In genomic region chr1:110555807-110556470, GRCh38 we compare ENCODE assay signal across 9 cellular contexts. TPM values are rescaled to one million over a fixed set of nuclear protein-coding genes. Genes with fewer than 3 reads are reported as not detected.
A peak's percentile ranks its signal among the peaks of the same experiment; 100 is the strongest.
DNase-seq lines count a peak whose midpoint lies in the region; ATAC-seq and TF ChIP-seq lines count a peak whose summit lies in the region.
"Had no signal": no experiment of that assay in that cellular context is flagged by ENCODE, and none has a peak within 500 bp of the region (broad histone marks: within the 10 kb centered on the region; RNA-seq: fewer than 3 reads in every experiment).

No MANE protein-coding gene starts in this region.

- H3K36me3 ChIP-seq in endodermal cell (ENCODE audit: control insufficient read depth, insufficient read depth, low read length) (no peaks in the 10 kb centered on the region), muscle layer of colon (ENCODE audit: insufficient read depth, low read length) (no peaks in the 10 kb centered on the region), uterus (no peaks in the 10 kb centered on the region)

- no peak overlapping the region for H3K9ac ChIP-seq in endodermal cell (ENCODE audit: extremely low read depth, low read length, poor library complexity, severe bottlenecking)
- H3K9ac ChIP-seq in muscle layer of colon (ENCODE audit: low read length) = no peak overlapping the region

- H3K4me3 ChIP-seq in endodermal cell (ENCODE audit: low read length) = peak overlapping the region; percentile 53
- peak overlapping the region; percentile 42 to 49 for H3K4me3 ChIP-seq in muscle layer of colon (ENCODE audit: low read depth in 1 of 2, low read length in 2 of 2)
- peak overlapping the region in 1 of 2 donors; percentile 18 for H3K4me3 ChIP-seq in uterus

- DNase-seq in activated T-cell treated with anti-CD3 and anti-CD28 coated beads, Interleukin-2, amount 50 U/mL, for 72 hours = no peak
- no peak for DNase-seq in activated T-cell treated with anti-CD3 and anti-CD28 coated beads, Interleukin-2, amount 50 U/mL, for 4 hours
- DNase-seq in endodermal cell (no peak), uterus (peak; percentile 22 to 40)
- no peak for DNase-seq in stimulated activated CD4-positive, alpha-beta T cell treated with anti-CD3 and anti-CD28 coated beads, Interleukin-12 subunit alpha, Interleukin-12 subunit beta, amount 100 ng/mL, for 4 hours
- no peak for DNase-seq in stimulated activated naive CD4-positive, alpha-beta T cell treated with Interleukin-2 at 50 U/mL for 16 hours (lab: John Stamatoyannopoulos, UW)

- no peak overlapping the region for H3K27ac Mint-ChIP-seq in activated T-cell treated with anti-CD3 and anti-CD28 coated beads, Interleukin-2, amount 50 U/mL, for 72 hours
- no peak overlapping the region for H3K27ac Mint-ChIP-seq in endodermal cell

- peaks cover 14% of the 10 kb centered on the region for H3K4me1 Mint-ChIP-seq in activated T-cell treated with anti-CD3 and anti-CD28 coated beads, Interleukin-2, amount 50 U/mL, for 72 hours (ENCODE audit: low read depth)
- no peaks in the 10 kb centered on the region for H3K4me1 Mint-ChIP-seq in activated T-cell treated with anti-CD3 and anti-CD28 coated beads, Interleukin-2, amount 50 U/mL, for 4 hours (ENCODE audit: low read depth)
- H3K4me1 Mint-ChIP-seq in endodermal cell = no peaks in the 10 kb centered on the region

- ATAC-seq in activated T-cell treated with anti-CD3 and anti-CD28 coated beads, Interleukin-2, amount 50 U/mL, for 72 hours (replicated peaks in 1 of 2) = no peak
- ATAC-seq in activated T-cell treated with anti-CD3 and anti-CD28 coated beads, Interleukin-2, amount 50 U/mL, for 4 hours = no peak
- no peak for ATAC-seq in HG02642 (IDR thresholded peaks at IDR 0.05; ENCODE audit: poor library complexity, unreplicated experiment)

- TF ChIP-seq CTCF in endodermal cell (conservative IDR thresholded peaks at IDR 0.05) = no peak
- TF ChIP-seq CTCF in uterus (IDR thresholded peaks at IDR 0.05) = no peak

- H3K27me3 Mint-ChIP-seq in activated T-cell treated with anti-CD3 and anti-CD28 coated beads, Interleukin-2, amount 50 U/mL, for 72 hours (ENCODE audit: low read depth) = peaks cover 48% of the 10 kb centered on the region
- H3K27me3 Mint-ChIP-seq in activated T-cell treated with anti-CD3 and anti-CD28 coated beads, Interleukin-2, amount 50 U/mL, for 4 hours (ENCODE audit: low read depth) = peaks cover 45% of the 10 kb centered on the region
- H3K27me3 Mint-ChIP-seq in endodermal cell (ENCODE audit: insufficient read depth) = peaks cover 81% of the 10 kb centered on the region

- H3K9me3 Mint-ChIP-seq in activated T-cell treated with anti-CD3 and anti-CD28 coated beads, Interleukin-2, amount 50 U/mL, for 72 hours = no peaks in the 10 kb centered on the region
- no peaks in the 10 kb centered on the region for H3K9me3 Mint-ChIP-seq in activated T-cell treated with anti-CD3 and anti-CD28 coated beads, Interleukin-2, amount 50 U/mL, for 4 hours
- H3K9me3 Mint-ChIP-seq in endodermal cell = no peaks in the 10 kb centered on the region

- no peaks in the 10 kb centered on the region for H3K36me3 Mint-ChIP-seq in activated T-cell treated with anti-CD3 and anti-CD28 coated beads, Interleukin-2, amount 50 U/mL, for 72 hours (ENCODE audit: insufficient read depth in 2 of 2)
- H3K36me3 Mint-ChIP-seq in activated T-cell treated with anti-CD3 and anti-CD28 coated beads, Interleukin-2, amount 50 U/mL, for 4 hours (ENCODE audit: insufficient read depth) = no peaks in the 10 kb centered on the region
- H3K36me3 Mint-ChIP-seq in endodermal cell (ENCODE audit: low read depth) = no peaks in the 10 kb centered on the region

- H3K27me3 ChIP-seq in endodermal cell (ENCODE audit: control insufficient read depth, insufficient read depth, low read length, poor library complexity, severe bottlenecking) (peaks cover 77% of the 10 kb centered on the region), muscle layer of colon (ENCODE audit: control insufficient read depth in 1 of 2, insufficient read depth in 2 of 2, low read length in 2 of 2) (peaks cover 0 to 19% of the 10 kb centered on the region in 2 donors), uterus (peaks cover 0 to 1% of the 10 kb centered on the region in 2 donors)

- peak overlapping the region; percentile 18 to 54 for H3K4me3 Mint-ChIP-seq in activated T-cell treated with anti-CD3 and anti-CD28 coated beads, Interleukin-2, amount 50 U/mL, for 72 hours
- H3K4me3 Mint-ChIP-seq in activated T-cell treated with anti-CD3 and anti-CD28 coated beads, Interleukin-2, amount 50 U/mL, for 4 hours = no peak overlapping the region
- peak overlapping the region; percentile 36 for H3K4me3 Mint-ChIP-seq in endodermal cell

- H3K27ac ChIP-seq in endodermal cell (ENCODE audit: low read depth, low read length) (no peak overlapping the region), muscle layer of colon (ENCODE audit: low read depth, low read length) (no peak overlapping the region), uterus (no peak overlapping the region)

- WGBS in endodermal cell (ENCODE audit: insufficient coverage in 1 of 2, insufficient read length in 1 of 2), 2 experiments = 71 to 75% methylated on average over 5 to 11 of the region's 11 CpGs

- H3K4me1 ChIP-seq in endodermal cell (ENCODE audit: control insufficient read depth, insufficient read depth, low read length) = no peaks in the 10 kb centered on the region
- H3K4me1 ChIP-seq in muscle layer of colon (ENCODE audit: insufficient read depth, low read length) = peaks cover 4% of the 10 kb centered on the region
- no peaks in the 10 kb centered on the region for H3K4me1 ChIP-seq in uterus

- intact Hi-C loops in uterus (cut with DNase I; ENCODE audit: low total_unique reads) = no loop called here

- H3K9me3 ChIP-seq in endodermal cell (ENCODE audit: control insufficient read depth, low read length) = no peaks in the 10 kb centered on the region
- no peaks in the 10 kb centered on the region for H3K9me3 ChIP-seq in muscle layer of colon (ENCODE audit: low read length)
- H3K9me3 ChIP-seq in uterus = no peaks in the 10 kb centered on the region

- no peak for TF ChIP-seq POLR2A in uterus (IDR thresholded peaks at IDR 0.05)

RNA-seq across cellular contexts. Expression of gene KCNA10, which starts 37.0 kb away (rescaled TPM):
- total RNA-seq in activated T-cell treated with anti-CD3 and anti-CD28 coated beads, Interleukin-2, amount 50 U/mL, for 72 hours = not detected
- total RNA-seq in activated T-cell treated with anti-CD3 and anti-CD28 coated beads, Interleukin-2, amount 50 U/mL, for 4 hours = not detected
- total RNA-seq in endodermal cell (not detected), uterus (not detected)
- polyA plus RNA-seq in endodermal cell (2013, experiment 1 of 2) = not detected
- polyA plus RNA-seq in endodermal cell (2013, experiment 2 of 2) = not detected
- total RNA-seq: chondrocyte had no signal

RNA-seq across cellular contexts. Expression of gene KCNA2, which starts 50.2 kb away (rescaled TPM):
- 1 to 10 TPM in 1 of 2 donors, under 1 TPM in 1; 0.46 to 2.4 TPM for total RNA-seq in activated T-cell treated with anti-CD3 and anti-CD28 coated beads, Interleukin-2, amount 50 U/mL, for 72 hours
- under 1 TPM; 0.19 to 0.25 (median 0.24) TPM for total RNA-seq in activated T-cell treated with anti-CD3 and anti-CD28 coated beads, Interleukin-2, amount 50 U/mL, for 4 hours
- total RNA-seq in endodermal cell = under 1 TPM; 0.11 to 0.57 TPM
- polyA plus RNA-seq in endodermal cell (2013, experiment 1 of 2) = 7.8 TPM
- polyA plus RNA-seq in endodermal cell (2013, experiment 2 of 2) = 7.9 TPM
- total RNA-seq in uterus = under 1 TPM in 2 of 4 donors, not detected in 2; 0.21 to 0.62 TPM

Comparison
In these comparisons a context has a peak if more than half of its experiments do, and no peak if none do; other contexts are left out.
1. DNase-seq: peak in uterus (2 of 2); none in activated T-cell treated with anti-CD3 and anti-CD28 coated beads, Interleukin-2, amount 50 U/mL, for 72 hours (0 of 2), activated T-cell treated with anti-CD3 and anti-CD28 coated beads, Interleukin-2, amount 50 U/mL, for 4 hours (single experiment), endodermal cell (single experiment), stimulated activated CD4-positive, alpha-beta T cell treated with anti-CD3 and anti-CD28 coated beads, Interleukin-12 subunit alpha, Interleukin-12 subunit beta, amount 100 ng/mL, for 4 hours (single experiment) and stimulated activated naive CD4-positive, alpha-beta T cell treated with Interleukin-2 at 50 U/mL for 16 hours (single experiment).